11 cellular contexts compared by ENCODE assay signal in genomic region chr4:73922766-73923630, GRCh38. TPM values are rescaled to one million over a fixed set of nuclear protein-coding genes. Genes with fewer than 3 reads are reported as not detected.
DNase-seq lines count a peak whose midpoint lies in the region; ATAC-seq, FAIRE-seq and TF ChIP-seq lines count a peak whose summit lies in the region.
"Had no signal": no experiment of that assay in that cellular context is flagged by ENCODE, and none has a peak within 500 bp of the region (broad histone marks: within the 10 kb centered on the region; RNA-seq: fewer than 3 reads in every experiment).

No MANE protein-coding gene starts in this region.

- TF ChIP-seq EP300 in HepG2 (IDR thresholded peaks at IDR 0.05; ENCODE audit: low read depth in 2 of 2, low read length in 2 of 2) (no peak), HepG2 (CRISPR knock-in tag; IDR thresholded peaks at IDR 0.05; ENCODE audit: borderline replicate concordance) (no peak)

- no peak overlapping the region for H3K9ac ChIP-seq in HepG2 (ENCODE audit: insufficient read depth, low read depth, low read length)

- H2AFZ ChIP-seq in HepG2 (ENCODE audit: low read length) = no peak overlapping the region

- in situ Hi-C loops in HepG2 (cut with HindIII; ENCODE audit: extremely low pct_ligation_motif_present, low pct_unique_long_range_greater_than_20kb) = no loop called here
- in situ Hi-C loops in G401 (cut with HindIII; ENCODE audit: low sequenced_read_pairs) = no loop called here

- no peak for TF ChIP-seq RAD21 in HepG2 (CRISPR knock-in tag; IDR thresholded peaks at IDR 0.05)

- TF ChIP-seq CTCF in C4-2B (conservative IDR thresholded peaks at IDR 0.05) (peak; percentile 51), ascending aorta (IDR thresholded peaks at IDR 0.05) (peak in 2 of 3 experiments; percentile 27 to 32), HepG2 (CRISPR knock-in tag; IDR thresholded peaks at IDR 0.05) (no peak), thyroid gland (IDR thresholded peaks at IDR 0.05) (peak in 2 of 6 experiments; percentile 33 to 52)

- POLR2A ChIA-PET in HepG2 (lab: Yijun Ruan, JAX) = no interaction called here

- no peaks in the 10 kb centered on the region for H3K79me2 ChIP-seq in HepG2 (ENCODE audit: insufficient read depth, low read length)

- no peaks in the 10 kb centered on the region for H4K20me1 ChIP-seq in HepG2 (ENCODE audit: insufficient read depth, low read length)

- H3K27me3 ChIP-seq in ascending aorta (no peaks in the 10 kb centered on the region), HepG2 (ENCODE audit: control insufficient read depth in 1 of 2, insufficient read depth in 2 of 2, low read length in 2 of 2) (no peaks in the 10 kb centered on the region), thyroid gland (no peaks in the 10 kb centered on the region)

- ATAC-seq in HepG2 (no peak), GM18517 (IDR thresholded peaks at IDR 0.05; ENCODE audit: unreplicated experiment) (no peak), HG03196 (IDR thresholded peaks at IDR 0.05; ENCODE audit: unreplicated experiment) (no peak)
- ATAC-seq: stimulated activated naive CD8-positive, alpha-beta T cell treated with anti-CD3 and anti-CD28 coated beads, Interleukin-15, amount 100 ng/mL, for 72 hours had no signal

- no peak overlapping the region for H3K4me2 ChIP-seq in HepG2 (ENCODE audit: low read depth, low read length)

- H3K27ac ChIP-seq in C4-2B (no peak overlapping the region), ascending aorta (no peak overlapping the region), HepG2 (ENCODE audit: extremely low read length, insufficient read depth, low read length) (no peak overlapping the region), thyroid gland (no peak overlapping the region)

- WGBS in HepG2 (ENCODE audit: low lambda C conversion rate) = 0% methylated on average over 1 of the region's 1 CpG
- 75 to 87% methylated on average over 1 of the region's 1 CpG for WGBS in thyroid gland, 2 donors

- no TSS peak for BruUV-seq in HepG2 (replicated peaks; lab: Mats Ljungman, UMichigan)

- H3K36me3 ChIP-seq in ascending aorta (no peaks in the 10 kb centered on the region), HepG2 (replicated peaks in 1 of 2; ENCODE audit: control insufficient read depth in 1 of 2, insufficient read depth in 2 of 2, low read length in 2 of 2) (no peaks in the 10 kb centered on the region), thyroid gland (no peaks in the 10 kb centered on the region)

- no peaks in the 10 kb centered on the region for H3K4me1 ChIP-seq in ascending aorta
- no peaks in the 10 kb centered on the region for H3K4me1 ChIP-seq in HepG2 (ENCODE audit: insufficient read depth, low read length)
- no peaks in the 10 kb centered on the region for H3K4me1 ChIP-seq in thyroid gland

- no peaks in the 10 kb centered on the region for H3K9me3 ChIP-seq in ascending aorta
- H3K9me3 ChIP-seq in HepG2 (ENCODE audit: low read length) = no peaks in the 10 kb centered on the region
- H3K9me3 ChIP-seq in thyroid gland = no peaks in the 10 kb centered on the region

- intact Hi-C loops in ascending aorta (cut with DNase I) (loop anchor here (2.0 kb wide), 1 partner anchor 260 kb away; no protein-coding TSS in a partner anchor), HepG2 (cut with micrococcal nuclease; ENCODE audit: unreplicated experiment) (loop anchor here (1.0 kb wide), 1 partner anchor 194 kb away; no protein-coding TSS in a partner anchor), thyroid gland (cut with DNase I) (no loop called here)

- no peak overlapping the region for H3K4me3 ChIP-seq in ascending aorta
- no peak overlapping the region for H3K4me3 ChIP-seq in HepG2 (replicated peaks in 1 of 3; ENCODE audit: insufficient read depth in 1 of 3, low read depth in 2 of 3, low read length in 3 of 3)
- H3K4me3 ChIP-seq in thyroid gland (replicated peaks in 1 of 3) = no peak overlapping the region

- DNase-seq in HT1080 (ENCODE audit: low read depth) (peak; percentile 29), ascending aorta (ENCODE audit: low spot score in 2 of 2) (no peak), HepG2 (ENCODE audit: low spot score) (no peak), G401 (ENCODE audit: low spot score) (no peak), thyroid gland (no peak)
- DNase-seq: activated CD8-positive, alpha-beta memory T cell treated with anti-CD3 and anti-CD28 coated beads, Interleukin-2, amount 50 U/mL, for 48 hours; foreskin melanocyte; stimulated activated naive CD8-positive, alpha-beta T cell treated with anti-CD3 and anti-CD28 coated beads, Interleukin-15, amount 100 ng/mL, for 72 hours had no signal

- FAIRE-seq in HepG2 (lab: Jason Lieb, UNC) = no peak

- TF ChIP-seq POLR2A in HepG2 (IDR thresholded peaks at IDR 0.05; ENCODE audit: insufficient read depth in 1 of 2, low read depth in 2 of 2, low read length in 2 of 2) (no peak), thyroid gland (IDR thresholded peaks at IDR 0.05) (no peak)

- CTCF ChIA-PET in HepG2 (lab: Yijun Ruan, JAX; ENCODE audit: low intra/inter-chr PET ratio, low total read pairs) = no interaction called here

TF ChIP-seq in HepG2, 621 proteins besides CTCF, POLR2A, EP300 and RAD21:
- TF ChIP-seq ZNF746 (CRISPR knock-in tag; IDR thresholded peaks at IDR 0.05) (no peak), STAG1 (CRISPR knock-in tag; IDR thresholded peaks at IDR 0.05) (peak; percentile 19; the same call in 1 of the 2 replicates)

RNA-seq across cellular contexts. Expression of gene CXCL1, which starts 53.8 kb away (rescaled TPM):
- not detected in 2 replicates for total RNA-seq in HT1080 (2014; rRNA removed; shearing (Covaris generic))
- polyA plus RNA-seq in HT1080 (2015; cell fraction: cytosol; rRNA removed) = 0.17 TPM in 1 of 2 replicates, not detected in the other
- not detected in 2 replicates for polyA plus RNA-seq in HT1080 (2015; cell fraction: nucleus; rRNA removed)
- total RNA-seq in ascending aorta (18.0 TPM), HepG2 (2016; rRNA removed; fragmentation: Illumina TruSeq; extraction: Trizol) (0.15 TPM in 1 of 2 replicates, not detected in the other), thyroid gland (under 1 TPM in 1 of 4 donors, not detected in 3; 0.93 TPM)
- total RNA-seq in HepG2 (2016; cell fraction: cytosol; rRNA removed; fragmentation: Illumina TruSeq; extraction: Trizol; ENCODE audit: low read depth) = not detected in 2 replicates
- not detected in 2 replicates for total RNA-seq in HepG2 (2016; cell fraction: insoluble cytoplasmic fraction; rRNA removed; fragmentation: Illumina TruSeq; extraction: Trizol)
- not detected in 2 replicates for total RNA-seq in HepG2 (2016; cell fraction: membrane; rRNA removed; fragmentation: Illumina TruSeq; extraction: Trizol)
- total RNA-seq in HepG2 (2016; cell fraction: nucleus; rRNA removed; fragmentation: Illumina TruSeq; extraction: Trizol) = not detected in 2 replicates
- polyA plus RNA-seq in HepG2 (2011; rRNA removed) = not detected in 2 replicates
- 0.08 TPM in 1 of 2 replicates, not detected in the other for polyA plus RNA-seq in HepG2 (2011; cell fraction: cytosol; rRNA removed)
- not detected in 2 replicates for polyA plus RNA-seq in HepG2 (2011; cell fraction: nucleus; rRNA removed)
- not detected in 2 replicates for polyA plus RNA-seq in HepG2 (2012)
- not detected in 2 replicates for polyA plus RNA-seq in HepG2 (2016; cell fraction: cytosol; fragmentation: Illumina TruSeq; extraction: Trizol; ENCODE audit: low read depth)
- not detected in 2 replicates for polyA plus RNA-seq in HepG2 (2016; cell fraction: insoluble cytoplasmic fraction; fragmentation: Illumina TruSeq; extraction: Trizol; ENCODE audit: low read depth)
- not detected in 2 replicates for polyA plus RNA-seq in HepG2 (2016; cell fraction: membrane; fragmentation: Illumina TruSeq; extraction: Trizol; ENCODE audit: low read depth)
- polyA plus RNA-seq in HepG2 (2016; cell fraction: nucleus; fragmentation: Illumina TruSeq; extraction: Trizol; ENCODE audit: insufficient read depth, low read depth) = not detected in 2 replicates
- polyA minus RNA-seq in HepG2 (2011; rRNA and poly(A)+ RNA removed; ENCODE audit: low replicate concordance) = not detected in 2 replicates
- polyA minus RNA-seq in HepG2 (2011; cell fraction: cytosol; rRNA and poly(A)+ RNA removed) = not detected in 2 replicates
- polyA minus RNA-seq in HepG2 (2011; cell fraction: nucleus; rRNA and poly(A)+ RNA removed) = not detected in 2 replicates
- total RNA-seq in G401 (2014; rRNA removed; shearing (Covaris generic)) = not detected in 2 replicates

RNA-seq across cellular contexts. Expression of gene PF4, which starts 58.8 kb away (rescaled TPM):
- total RNA-seq in HT1080 (2014; rRNA removed; shearing (Covaris generic)) = not detected in 2 replicates
- not detected in 2 replicates for polyA plus RNA-seq in HT1080 (2015; cell fraction: cytosol; rRNA removed)
- polyA plus RNA-seq in HT1080 (2015; cell fraction: nucleus; rRNA removed) = not detected in 2 replicates
- total RNA-seq in ascending aorta = 11.7 TPM
- not detected in 2 replicates for total RNA-seq in HepG2 (2016; rRNA removed; fragmentation: Illumina TruSeq; extraction: Trizol)
- total RNA-seq in HepG2 (2016; cell fraction: cytosol; rRNA removed; fragmentation: Illumina TruSeq; extraction: Trizol; ENCODE audit: low read depth) = not detected in 2 replicates
- not detected in 2 replicates for total RNA-seq in HepG2 (2016; cell fraction: insoluble cytoplasmic fraction; rRNA removed; fragmentation: Illumina TruSeq; extraction: Trizol)
- not detected in 2 replicates for total RNA-seq in HepG2 (2016; cell fraction: membrane; rRNA removed; fragmentation: Illumina TruSeq; extraction: Trizol)
- not detected in 2 replicates for total RNA-seq in HepG2 (2016; cell fraction: nucleus; rRNA removed; fragmentation: Illumina TruSeq; extraction: Trizol)
- polyA plus RNA-seq in HepG2 (2011; rRNA removed) = not detected in 2 replicates
- not detected in 2 replicates for polyA plus RNA-seq in HepG2 (2011; cell fraction: cytosol; rRNA removed)
- not detected in 2 replicates for polyA plus RNA-seq in HepG2 (2011; cell fraction: nucleus; rRNA removed)
- not detected in 2 replicates for polyA plus RNA-seq in HepG2 (2012)
- not detected in 2 replicates for polyA plus RNA-seq in HepG2 (2016; cell fraction: cytosol; fragmentation: Illumina TruSeq; extraction: Trizol; ENCODE audit: low read depth)
- polyA plus RNA-seq in HepG2 (2016; cell fraction: insoluble cytoplasmic fraction; fragmentation: Illumina TruSeq; extraction: Trizol; ENCODE audit: low read depth) = not detected in 2 replicates
- polyA plus RNA-seq in HepG2 (2016; cell fraction: membrane; fragmentation: Illumina TruSeq; extraction: Trizol; ENCODE audit: low read depth) = not detected in 2 replicates
- polyA plus RNA-seq in HepG2 (2016; cell fraction: nucleus; fragmentation: Illumina TruSeq; extraction: Trizol; ENCODE audit: insufficient read depth, low read depth) = not detected in 2 replicates
- polyA minus RNA-seq in HepG2 (2011; rRNA and poly(A)+ RNA removed; ENCODE audit: low replicate concordance) = not detected in 2 replicates
- not detected in 2 replicates for polyA minus RNA-seq in HepG2 (2011; cell fraction: cytosol; rRNA and poly(A)+ RNA removed)
- not detected in 2 replicates for polyA minus RNA-seq in HepG2 (2011; cell fraction: nucleus; rRNA and poly(A)+ RNA removed)
- not detected in 2 replicates for total RNA-seq in G401 (2014; rRNA removed; shearing (Covaris generic))
- total RNA-seq in thyroid gland = not detected

Comparison
In these comparisons a context has a peak if more than half of its experiments do, and no peak if none do; other contexts are left out.
1. RNA of gene PF4, which starts 58.8 kb away (total RNA-seq): 11.7 TPM in ascending aorta (single experiment); not detected in HT1080, not detected in HepG2, not detected in G401 and not detected in thyroid gland; every median in the first group is over 10 times any median in the second.